In genomic region chr2:55932843-55933242, GRCh38 we compare ENCODE assay signal across 21 cellular contexts.
"Had no signal": no experiment of that assay in that cellular context is flagged by ENCODE, and none has a peak within 500 bp of the region (broad histone marks: within the 10 kb centered on the region; RNA-seq: fewer than 3 reads in every experiment).

No MANE protein-coding gene starts in this region.

- DNase-seq: dorsolateral prefrontal cortex; effector CD8-positive, alpha-beta T cell; foreskin melanocyte; head of caudate nucleus; hippocampal formation; left colon; left ventricle myocardium superior; mesendoderm; naive B cell; nephron progenitor cell; psoas muscle; retina; right lobe of liver; stimulated activated CD4-positive, alpha-beta T cell treated with anti-CD3 and anti-CD28 coated beads, Interleukin-4, amount 100 ng/mL, for 1 hour; stimulated activated CD8-positive, alpha-beta memory T cell treated with anti-CD3 and anti-CD28 coated beads, Interleukin-4, amount 100 ng/mL, for 48 hours; stimulated activated naive CD8-positive, alpha-beta T cell treated with anti-CD3 and anti-CD28 coated beads, Interleukin-15, Interleukin-2, amounts not matched to agents 100 U/mL and 50 U/mL, for 24 hours; tibial artery; upper lobe of left lung; uterus had no signal

- H3K4me1 ChIP-seq: psoas muscle, right lobe of liver, tibial artery, upper lobe of left lung, uterus had no signal

- H3K27me3 ChIP-seq: right lobe of liver, tibial artery, upper lobe of left lung, uterus had no signal

- H3K27ac ChIP-seq: dorsolateral prefrontal cortex, psoas muscle, right lobe of liver, tibial artery, upper lobe of left lung, uterus had no signal

- H3K4me3 ChIP-seq: dorsolateral prefrontal cortex, lung, psoas muscle, right lobe of liver, tibial artery, upper lobe of left lung, uterus had no signal

- ATAC-seq: left colon; left ventricle myocardium superior; psoas muscle; right lobe of liver; stimulated activated effector memory CD8-positive, alpha-beta T cell treated with anti-CD3 and anti-CD28 coated beads, Interleukin-12 subunit alpha, Interleukin-12 subunit beta, amount 100 ng/mL, for 72 hours; stimulated activated naive CD8-positive, alpha-beta T cell treated with anti-CD3 and anti-CD28 coated beads, Interleukin-15, Interleukin-2, amounts not matched to agents 100 U/mL and 50 U/mL, for 24 hours had no signal

- H3K36me3 ChIP-seq: right lobe of liver, tibial artery, upper lobe of left lung, uterus had no signal

- H3K9me3 ChIP-seq: psoas muscle, right lobe of liver, tibial artery, upper lobe of left lung, uterus had no signal
